Comparison of ENCODE assay signal across 10 cellular contexts in genomic region chr13:33536639-33537425, GRCh38.
DNase-seq lines count a peak whose midpoint lies in the region; ATAC-seq, FAIRE-seq and TF ChIP-seq lines count a peak whose summit lies in the region.
"Had no signal": no experiment of that assay in that cellular context is flagged by ENCODE, and none has a peak within 500 bp of the region (broad histone marks: within the 10 kb centered on the region; RNA-seq: fewer than 3 reads in every experiment).

No MANE protein-coding gene starts in this region.

- POLR2A ChIA-PET in AG04449 (lab: Yijun Ruan, JAX): no interaction called here

- intact Hi-C loops in pancreas (cut with DNase I): no loop called here

- H3K9me3 ChIP-seq in pancreas: no peaks in the 10 kb centered on the region

- H3K4me3 ChIP-seq in AG04449 (ENCODE audit: low read depth, low read length) (no peak overlapping the region), pancreas (no peak overlapping the region)

- DNase-seq in AG04449 (ENCODE audit: low read depth, low spot score) (peak; percentile 41), NCI-H748 treated with DMSO at 0.1 percent for 48 hours (lab: John Stamatoyannopoulos, UW) (peak; percentile 23), pancreas (no peak)
- DNase-seq in NK-92 treated with Interleukin-12 subunit alpha and Interleukin-12 subunit beta, amount 100 ng/mL, for 24 hours (lab: John Stamatoyannopoulos, UW): no peak
- DNase-seq in activated CD4-positive, alpha-beta T cell treated with anti-CD3 and anti-CD28 coated beads for 4 hours: no peak
- DNase-seq: NCI-H345 had no signal

- FAIRE-seq in endometrium (lab: Jason Lieb, UNC): peak; percentile 98
- FAIRE-seq in pancreas (lab: Jason Lieb, UNC): peak; percentile 70

- no peaks in the 10 kb centered on the region for H3K36me3 ChIP-seq in pancreas

- H3K27ac ChIP-seq in pancreas: peak overlapping the region in 2 of 4 donors; percentile 14 to 34

- CTCF ChIA-PET in AG04449 (lab: Yijun Ruan, JAX): no interaction called here

- ATAC-seq in pancreas: peak in 3 of 4 donors; percentile 41 to 51 (median 42)
- ATAC-seq in GM21529 (IDR thresholded peaks at IDR 0.05; ENCODE audit: unreplicated experiment): no peak
- no peak for ATAC-seq in GM19328 (IDR thresholded peaks at IDR 0.05; ENCODE audit: unreplicated experiment)
- ATAC-seq: natural killer cell treated with Interleukin-12 subunit alpha and Interleukin-12 subunit beta and Interleukin-15 and Interleukin-18, amount 100 ng/mL, for 72 hours had no signal

- no peaks in the 10 kb centered on the region for H3K27me3 ChIP-seq in pancreas

- TF ChIP-seq CTCF in AG04449 (IDR thresholded peaks at IDR 0.05; ENCODE audit: insufficient read depth, low read length, missing control alignments) (no peak), pancreas (IDR thresholded peaks at IDR 0.05) (no peak)

- H3K4me1 ChIP-seq in pancreas: peaks cover 5 to 21% (median 20%) of the 10 kb centered on the region in 3 donors

- WGBS in pancreas, 2 donors: 47 to 50% methylated on average over 7 of the region's 7 CpGs

Comparison
In these comparisons a context has a peak if more than half of its experiments do, and no peak if none do; other contexts are left out.
1. DNase-seq: peak in AG04449 (single experiment) and NCI-H748 treated with DMSO at 0.1 percent for 48 hours (single experiment); none in pancreas (0 of 6), NK-92 treated with Interleukin-12 subunit alpha and Interleukin-12 subunit beta, amount 100 ng/mL, for 24 hours (single experiment) and activated CD4-positive, alpha-beta T cell treated with anti-CD3 and anti-CD28 coated beads for 4 hours (0 of 2).
2. ATAC-seq: peak in pancreas (3 of 4); none in GM21529 (single experiment) and GM19328 (single experiment).